In the genomic region with DNA sequence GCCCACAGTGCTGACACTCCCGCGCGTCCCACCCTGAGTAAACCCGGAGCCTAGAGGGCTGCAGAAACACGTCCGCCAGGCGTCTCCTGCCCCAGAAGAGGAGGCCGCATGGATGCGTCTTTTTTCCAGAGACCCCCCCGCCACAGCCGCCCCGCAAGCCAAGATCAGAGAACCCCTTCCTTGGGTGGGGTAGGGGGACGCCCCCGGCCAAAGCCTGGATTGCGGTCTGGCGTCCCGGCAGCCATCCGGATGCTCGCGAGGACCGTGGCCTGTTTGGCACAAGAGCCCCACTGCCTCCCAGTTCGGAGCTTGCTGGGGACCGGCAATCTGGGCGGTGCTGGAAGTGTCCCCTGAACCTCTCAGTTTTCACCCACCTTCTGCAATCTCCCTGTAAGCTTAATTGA, we compare ENCODE assay signal across 1 cellular context.
A peak's percentile ranks its signal among the peaks of the same experiment; 100 is the strongest.
TF ChIP-seq lines count a peak whose summit lies in the region.

No MANE protein-coding gene starts in this region.

TF ChIP-seq in HepG2, 621 proteins besides CTCF, POLR2A, EP300 and RAD21 (continued from another document):
- TF ChIP-seq, protein P1, sequence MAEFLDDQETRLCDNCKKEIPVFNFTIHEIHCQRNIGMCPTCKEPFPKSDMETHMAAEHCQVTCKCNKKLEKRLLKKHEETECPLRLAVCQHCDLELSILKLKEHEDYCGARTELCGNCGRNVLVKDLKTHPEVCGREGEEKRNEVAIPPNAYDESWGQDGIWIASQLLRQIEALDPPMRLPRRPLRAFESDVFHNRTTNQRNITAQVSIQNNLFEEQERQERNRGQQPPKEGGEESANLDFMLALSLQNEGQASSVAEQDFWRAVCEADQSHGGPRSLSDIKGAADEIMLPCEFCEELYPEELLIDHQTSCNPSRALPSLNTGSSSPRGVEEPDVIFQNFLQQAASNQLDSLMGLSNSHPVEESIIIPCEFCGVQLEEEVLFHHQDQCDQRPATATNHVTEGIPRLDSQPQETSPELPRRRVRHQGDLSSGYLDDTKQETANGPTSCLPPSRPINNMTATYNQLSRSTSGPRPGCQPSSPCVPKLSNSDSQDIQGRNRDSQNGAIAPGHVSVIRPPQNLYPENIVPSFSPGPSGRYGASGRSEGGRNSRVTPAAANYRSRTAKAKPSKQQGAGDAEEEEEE (CRISPR knock-in tag; IDR thresholded peaks at IDR 0.05; ENCODE audit: borderline replicate concordance): no peak
- TF ChIP-seq ETS1 (CRISPR knock-in tag; IDR thresholded peaks at IDR 0.05) (no peak), ZNF543 (CRISPR knock-in tag; IDR thresholded peaks at IDR 0.05) (no peak), ZNF503 (CRISPR knock-in tag; IDR thresholded peaks at IDR 0.05) (no peak), ZNF138 (CRISPR knock-in tag; IDR thresholded peaks at IDR 0.05; ENCODE audit: low read depth) (no peak), MTA1 (CRISPR knock-in tag; IDR thresholded peaks at IDR 0.05; ENCODE audit: borderline replicate concordance) (no peak), BCL3 (CRISPR knock-in tag; IDR thresholded peaks at IDR 0.05) (0 out of 2 replicates have a peak, but pooled peaks have one; percentile 8)
- TF ChIP-seq, protein P2, sequence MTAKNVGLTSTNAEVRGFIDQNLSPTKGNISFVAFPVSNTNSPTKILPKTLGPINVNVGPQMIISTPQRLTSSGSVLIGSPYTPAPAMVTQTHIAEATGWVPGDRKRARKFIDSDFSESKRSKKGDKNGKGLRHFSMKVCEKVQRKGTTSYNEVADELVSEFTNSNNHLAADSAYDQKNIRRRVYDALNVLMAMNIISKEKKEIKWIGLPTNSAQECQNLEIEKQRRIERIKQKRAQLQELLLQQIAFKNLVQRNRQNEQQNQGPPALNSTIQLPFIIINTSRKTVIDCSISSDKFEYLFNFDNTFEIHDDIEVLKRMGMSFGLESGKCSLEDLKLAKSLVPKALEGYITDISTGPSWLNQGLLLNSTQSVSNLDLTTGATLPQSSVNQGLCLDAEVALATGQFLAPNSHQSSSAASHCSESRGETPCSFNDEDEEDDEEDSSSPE (CRISPR knock-in tag; IDR thresholded peaks at IDR 0.05): no peak
